In the genomic region with DNA sequence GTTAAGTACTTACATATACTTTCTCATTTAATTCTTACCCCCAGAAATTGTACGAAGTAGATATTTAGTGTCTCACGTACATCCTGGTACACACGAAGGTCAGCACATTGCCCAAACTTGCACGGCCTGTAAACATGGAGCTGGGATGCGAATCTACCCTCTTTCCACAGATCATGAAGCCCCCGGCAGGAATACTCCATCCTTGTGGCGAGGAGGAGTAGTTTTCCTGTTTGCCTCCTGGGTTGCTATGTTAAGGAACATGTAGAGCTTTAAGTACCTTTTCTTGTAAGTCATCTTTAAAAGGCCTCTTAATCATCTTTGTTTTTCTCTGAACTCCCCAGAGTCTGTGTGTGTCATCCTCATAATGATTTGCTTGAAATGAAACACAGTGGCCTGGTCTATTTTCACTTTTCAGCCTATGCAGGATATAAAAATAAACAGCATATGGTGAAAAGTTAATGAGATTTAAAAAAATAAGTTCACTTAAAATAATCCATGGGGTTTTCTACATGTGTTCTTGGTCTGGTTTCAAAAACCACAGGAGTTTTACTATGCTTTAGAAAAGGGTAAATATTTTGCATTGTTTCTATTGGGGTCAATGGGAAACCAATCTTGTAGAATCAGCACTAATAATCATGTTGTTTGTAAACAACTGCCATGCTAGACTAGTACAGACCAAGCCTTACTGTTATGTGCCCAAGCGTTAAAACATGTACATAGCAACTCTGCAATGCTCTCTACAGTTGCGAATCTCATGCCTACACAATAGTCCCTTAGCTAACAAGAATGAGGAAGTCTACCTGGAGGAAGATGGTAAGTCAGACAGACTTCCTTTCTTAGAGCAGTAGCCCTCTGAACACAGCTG, we compare ENCODE assay signal across 7 cellular contexts. TPM values are rescaled to one million over a fixed set of nuclear protein-coding genes. Genes with fewer than 3 reads are reported as not detected.
DNase-seq lines count a peak whose midpoint lies in the region; ATAC-seq and TF ChIP-seq lines count a peak whose summit lies in the region.

No MANE protein-coding gene starts in this region.

- no peaks in the 10 kb centered on the region for H3K36me3 ChIP-seq in mucosa of descending colon (ENCODE audit: low read depth)

- peak; percentile 36 to 63 for DNase-seq in Kasumi-1 (lab: John Stamatoyannopoulos, UW)
- DNase-seq in mucosa of descending colon = no peak
- no peak for DNase-seq in SHP77 treated with DMSO at 0.1 percent for 48 hours (lab: John Stamatoyannopoulos, UW)
- no peak for DNase-seq in stimulated activated CD4-positive, alpha-beta T cell treated with anti-CD3 and anti-CD28 coated beads, Interleukin-4, amount 100 ng/mL, for 4 hours
- no peak for DNase-seq in LoVo (ENCODE audit: low spot score)

- no peak for TF ChIP-seq CTCF in mucosa of descending colon (IDR thresholded peaks at IDR 0.05)

- no peaks in the 10 kb centered on the region for H3K4me1 ChIP-seq in mucosa of descending colon (ENCODE audit: low read depth)

- no peaks in the 10 kb centered on the region for H3K9me3 ChIP-seq in mucosa of descending colon

- no peak overlapping the region for H3K4me3 ChIP-seq in mucosa of descending colon

- intact Hi-C loops in mucosa of descending colon (cut with DNase I, micrococcal nuclease) = no loop called here

- ATAC-seq in GM19025 (IDR thresholded peaks at IDR 0.05; ENCODE audit: low read depth, unreplicated experiment) (peak; percentile 81), HG02588 (IDR thresholded peaks at IDR 0.05; ENCODE audit: unreplicated experiment) (peak; percentile 87), mucosa of descending colon (peak; percentile 43)

RNA-seq across cellular contexts. Expression of gene ARID1B, which starts 9.3 kb away (rescaled TPM):
- total RNA-seq in mucosa of descending colon = 100 to 1,000 TPM in 2 of 3 donors, 10 to 100 TPM in 1; 71.8 to 102 (median 101) TPM

Comparison
In these comparisons a context has a peak if more than half of its experiments do, and no peak if none do; other contexts are left out.
1. DNase-seq: peak in Kasumi-1 (2 of 2); none in mucosa of descending colon (0 of 3), SHP77 treated with DMSO at 0.1 percent for 48 hours (single experiment), stimulated activated CD4-positive, alpha-beta T cell treated with anti-CD3 and anti-CD28 coated beads, Interleukin-4, amount 100 ng/mL, for 4 hours (0 of 2) and LoVo (single experiment).
2. Peak in every context shown above with its lines, with median percentiles within 50 percentile points of each other: ATAC-seq.